In the genomic region with DNA sequence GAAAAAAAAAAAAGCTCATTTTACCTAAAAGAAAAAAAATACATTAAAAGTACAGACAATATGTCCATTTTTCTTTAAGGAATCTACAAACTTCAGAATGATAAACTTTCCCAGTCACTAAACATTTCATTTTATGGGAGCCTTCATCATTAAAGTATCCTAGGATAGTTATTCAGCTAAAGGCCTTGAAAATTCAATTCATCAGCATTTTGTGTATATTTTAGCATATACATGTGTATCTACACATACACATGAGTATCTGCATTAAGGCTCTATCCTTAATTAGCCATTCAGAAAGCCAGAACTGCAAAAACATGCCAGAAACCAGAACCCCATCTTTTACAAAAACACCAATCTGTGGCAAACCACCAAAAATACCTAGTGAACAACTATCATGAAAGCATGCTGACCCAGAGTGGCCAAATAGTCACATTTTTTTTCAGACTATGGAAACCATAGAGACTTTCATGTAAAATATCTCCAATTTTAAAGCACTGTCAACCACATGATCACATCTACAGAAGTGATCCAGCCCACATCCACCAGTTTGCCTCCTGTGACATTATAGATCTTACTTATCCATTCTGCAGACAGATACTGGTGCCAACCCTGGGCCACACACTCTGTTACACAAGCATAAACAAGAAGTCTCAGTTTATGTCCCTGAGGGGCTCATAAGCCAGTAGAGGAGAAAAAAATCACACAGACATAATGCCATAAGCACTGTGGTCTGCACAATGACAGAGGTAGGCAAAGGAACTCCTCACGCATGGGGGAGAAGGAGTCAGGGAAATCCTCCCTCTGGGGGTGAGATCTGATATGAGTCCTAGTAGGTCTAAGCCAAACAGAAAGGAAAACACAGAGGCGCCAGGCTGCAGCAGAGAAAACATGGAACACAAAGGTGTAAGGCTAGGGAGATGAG, we compare ENCODE assay signal across 8 cellular contexts.
DNase-seq lines count a peak whose midpoint lies in the region; ATAC-seq and TF ChIP-seq lines count a peak whose summit lies in the region.

No MANE protein-coding gene starts in this region.

- DNase-seq in activated T-cell treated with anti-CD3 and anti-CD28 coated beads, Interleukin-2, amount 50 U/mL, for 4 hours: no peak
- no peak for DNase-seq in activated T-cell treated with anti-CD3 and anti-CD28 coated beads, Interleukin-2, amount 50 U/mL, for 48 hours
- no peak for DNase-seq in activated T-helper 2 cell treated with anti-CD3 and anti-CD28 coated beads, Interferon-gamma antibody, Interleukin-2, Interleukin-4, amounts not matched to agents 10 μg/mL and 5 μg/mL and 100 μg/mL, durations not matched to agents 14 hours and 24 hours and 36 hours (ENCODE audit: low spot score)
- no peak for DNase-seq in NCI-H345 treated with DMSO at 0.1 percent for 48 hours (lab: John Stamatoyannopoulos, UW; ENCODE audit: unreplicated experiment)
- DNase-seq in DMS153 (lab: John Stamatoyannopoulos, UW): no peak
- no peak for DNase-seq in erythroblast (lab: John Stamatoyannopoulos, UW)

- H3K4me1 Mint-ChIP-seq in activated T-cell treated with anti-CD3 and anti-CD28 coated beads, Interleukin-2, amount 50 U/mL, for 4 hours (ENCODE audit: low read depth): peaks cover 59% of the 10 kb centered on the region
- peaks cover 52% of the 10 kb centered on the region for H3K4me1 Mint-ChIP-seq in activated T-helper 2 cell treated with anti-CD3 and anti-CD28 coated beads, Interferon-gamma antibody, Interleukin-2, Interleukin-4, amounts not matched to agents 10 μg/mL and 5 μg/mL and 100 μg/mL, durations not matched to agents 14 hours and 24 hours and 36 hours (ENCODE audit: low read depth)
- H3K4me1 Mint-ChIP-seq in stimulated activated memory B cell treated with anti-CD40 and anti-IgM and Interleukin-4, amounts not matched to agents 10 μg/mL and 1 μg/mL and 100 μg/mL, for 72 hours: peaks cover 61% of the 10 kb centered on the region

- TF ChIP-seq POLR2A in erythroblast (IDR thresholded peaks at IDR 0.05; ENCODE audit: low read length): no peak

- intact Hi-C loops in activated T-helper 2 cell treated with anti-CD3 and anti-CD28 coated beads, Interferon-gamma antibody, Interleukin-2, Interleukin-4, amounts not matched to agents 10 μg/mL and 5 μg/mL and 100 μg/mL, durations not matched to agents 14 hours and 24 hours and 36 hours (cut with micrococcal nuclease): loop anchor here (2.0 kb wide), 1 partner anchor 15 kb away; no protein-coding TSS in a partner anchor

- H3K27ac Mint-ChIP-seq in activated T-helper 2 cell treated with anti-CD3 and anti-CD28 coated beads, Interferon-gamma antibody, Interleukin-2, Interleukin-4, amounts not matched to agents 10 μg/mL and 5 μg/mL and 100 μg/mL, durations not matched to agents 14 hours and 24 hours and 36 hours: peak overlapping the region; percentile 44
- peak overlapping the region; percentile 43 for H3K27ac Mint-ChIP-seq in stimulated activated memory B cell treated with anti-CD40 and anti-IgM and Interleukin-4, amounts not matched to agents 10 μg/mL and 1 μg/mL and 100 μg/mL, for 72 hours

- no peaks in the 10 kb centered on the region for H3K36me3 Mint-ChIP-seq in activated T-cell treated with anti-CD3 and anti-CD28 coated beads, Interleukin-2, amount 50 U/mL, for 4 hours (ENCODE audit: insufficient read depth)
- peaks cover 7% of the 10 kb centered on the region for H3K36me3 Mint-ChIP-seq in activated T-helper 2 cell treated with anti-CD3 and anti-CD28 coated beads, Interferon-gamma antibody, Interleukin-2, Interleukin-4, amounts not matched to agents 10 μg/mL and 5 μg/mL and 100 μg/mL, durations not matched to agents 14 hours and 24 hours and 36 hours (ENCODE audit: low read depth)
- H3K36me3 Mint-ChIP-seq in stimulated activated memory B cell treated with anti-CD40 and anti-IgM and Interleukin-4, amounts not matched to agents 10 μg/mL and 1 μg/mL and 100 μg/mL, for 72 hours: peaks cover 11% of the 10 kb centered on the region

- H3K9me3 Mint-ChIP-seq in activated T-cell treated with anti-CD3 and anti-CD28 coated beads, Interleukin-2, amount 50 U/mL, for 4 hours: no peaks in the 10 kb centered on the region
- no peaks in the 10 kb centered on the region for H3K9me3 Mint-ChIP-seq in activated T-helper 2 cell treated with anti-CD3 and anti-CD28 coated beads, Interferon-gamma antibody, Interleukin-2, Interleukin-4, amounts not matched to agents 10 μg/mL and 5 μg/mL and 100 μg/mL, durations not matched to agents 14 hours and 24 hours and 36 hours
- no peaks in the 10 kb centered on the region for H3K9me3 Mint-ChIP-seq in stimulated activated memory B cell treated with anti-CD40 and anti-IgM and Interleukin-4, amounts not matched to agents 10 μg/mL and 1 μg/mL and 100 μg/mL, for 72 hours

- H3K4me3 Mint-ChIP-seq in activated T-cell treated with anti-CD3 and anti-CD28 coated beads, Interleukin-2, amount 50 U/mL, for 4 hours: no peak overlapping the region
- no peak overlapping the region for H3K4me3 Mint-ChIP-seq in activated T-helper 2 cell treated with anti-CD3 and anti-CD28 coated beads, Interferon-gamma antibody, Interleukin-2, Interleukin-4, amounts not matched to agents 10 μg/mL and 5 μg/mL and 100 μg/mL, durations not matched to agents 14 hours and 24 hours and 36 hours (ENCODE audit: low read depth)
- no peak overlapping the region for H3K4me3 Mint-ChIP-seq in stimulated activated memory B cell treated with anti-CD40 and anti-IgM and Interleukin-4, amounts not matched to agents 10 μg/mL and 1 μg/mL and 100 μg/mL, for 72 hours

- no peaks in the 10 kb centered on the region for H3K27me3 Mint-ChIP-seq in activated T-cell treated with anti-CD3 and anti-CD28 coated beads, Interleukin-2, amount 50 U/mL, for 4 hours (ENCODE audit: low read depth)
- H3K27me3 Mint-ChIP-seq in activated T-helper 2 cell treated with anti-CD3 and anti-CD28 coated beads, Interferon-gamma antibody, Interleukin-2, Interleukin-4, amounts not matched to agents 10 μg/mL and 5 μg/mL and 100 μg/mL, durations not matched to agents 14 hours and 24 hours and 36 hours (ENCODE audit: low read depth): no peaks in the 10 kb centered on the region
- H3K27me3 Mint-ChIP-seq in stimulated activated memory B cell treated with anti-CD40 and anti-IgM and Interleukin-4, amounts not matched to agents 10 μg/mL and 1 μg/mL and 100 μg/mL, for 72 hours: no peaks in the 10 kb centered on the region

- ATAC-seq in activated T-cell treated with anti-CD3 and anti-CD28 coated beads, Interleukin-2, amount 50 U/mL, for 4 hours: peak; percentile 15 to 19
- peak; percentile 58 for ATAC-seq in HG03354 (IDR thresholded peaks at IDR 0.05; ENCODE audit: poor library complexity, severe bottlenecking, unreplicated experiment)
- ATAC-seq in stimulated activated memory B cell treated with anti-CD40 and anti-IgM and Interleukin-4, amounts not matched to agents 10 μg/mL and 1 μg/mL and 100 μg/mL, for 72 hours: peak; percentile 76

Comparison
In these comparisons a context has a peak if more than half of its experiments do, and no peak if none do; other contexts are left out.
1. ATAC-seq: peak in every context shown above with its lines; median percentile 76 in stimulated activated memory B cell treated with anti-CD40 and anti-IgM and Interleukin-4, amounts not matched to agents 10 μg/mL and 1 μg/mL and 100 μg/mL, for 72 hours; 58 in HG03354; 17 in activated T-cell treated with anti-CD3 and anti-CD28 coated beads, Interleukin-2, amount 50 U/mL, for 4 hours.